ENCODE assay signal across 25 cellular contexts in genomic region chr9:134909511-134910105, GRCh38. TPM values are rescaled to one million over a fixed set of nuclear protein-coding genes. Genes with fewer than 3 reads are reported as not detected.
"Had no signal": no experiment of that assay in that cellular context is flagged by ENCODE, and none has a peak within 500 bp of the region (broad histone marks: within the 10 kb centered on the region; RNA-seq: fewer than 3 reads in every experiment).

No MANE protein-coding gene starts in this region.

- H3K36me3 ChIP-seq: left ventricle myocardium inferior, thoracic aorta had no signal

- H3K27ac ChIP-seq: foreskin keratinocyte, left ventricle myocardium inferior, thoracic aorta had no signal

- H3K36me3 Mint-ChIP-seq: activated CD4-positive, alpha-beta memory T cell treated with anti-CD3 and anti-CD28 coated beads for 36 hours; activated naive CD4-positive, alpha-beta T cell treated with anti-CD3 and anti-CD28 coated beads, Interleukin-2, amount 50 U/mL, for 72 hours; brain had no signal

- H3K9me3 ChIP-seq: left ventricle myocardium inferior, thoracic aorta had no signal

- ATAC-seq: activated naive CD4-positive, alpha-beta T cell treated with anti-CD3 and anti-CD28 coated beads, Interleukin-2, amount 50 U/mL, for 72 hours; foreskin keratinocyte; sciatic nerve had no signal

- DNase-seq: activated CD4-positive, alpha-beta memory T cell treated with anti-CD3 and anti-CD28 coated beads for 36 hours; activated CD4-positive, alpha-beta T cell treated with anti-CD3 and anti-CD28 coated beads for 4 hours; activated CD4-positive, CD25-positive, alpha-beta regulatory T cell; activated T-cell treated with anti-CD3 and anti-CD28 coated beads for 4 hours; caudate nucleus; effector memory CD4-positive, alpha-beta T cell; foreskin keratinocyte; left ventricle myocardium inferior; nephron progenitor cell; occipital lobe; small intestine; stimulated activated naive CD4-positive, alpha-beta T cell; T1000 had no signal

- H3K27me3 ChIP-seq: foreskin keratinocyte had no signal

- H3K4me1 ChIP-seq: foreskin keratinocyte, left ventricle myocardium inferior had no signal

- H3K9me3 Mint-ChIP-seq: activated CD4-positive, alpha-beta memory T cell treated with anti-CD3 and anti-CD28 coated beads for 36 hours; activated naive CD4-positive, alpha-beta T cell treated with anti-CD3 and anti-CD28 coated beads, Interleukin-2, amount 50 U/mL, for 72 hours; activated T-helper 1 cell treated with anti-CD3 and anti-CD28 coated beads, Interleukin-12 subunit alpha, Interleukin-12 subunit beta, Interleukin-2, Interleukin-4 antibody, amounts not matched to agents 30 ng/mL and 10 ng/mL and 1 ng/mL, durations not matched to agents 14 hours and 24 hours and 36 hours; nephron progenitor cell; T-helper 1 cell treated with Interleukin-12 subunit alpha and Interleukin-12 subunit beta and Interleukin-4 antibody, amounts not matched to agents 30 μg/mL and 1 μg/mL, for 36 hours had no signal

- H3K27ac Mint-ChIP-seq: activated CD4-positive, alpha-beta memory T cell treated with anti-CD3 and anti-CD28 coated beads for 36 hours; activated naive CD4-positive, alpha-beta T cell treated with anti-CD3 and anti-CD28 coated beads, Interleukin-2, amount 50 U/mL, for 72 hours; activated T-helper 1 cell treated with anti-CD3 and anti-CD28 coated beads, Interleukin-12 subunit alpha, Interleukin-12 subunit beta, Interleukin-2, Interleukin-4 antibody, amounts not matched to agents 30 ng/mL and 10 ng/mL and 1 ng/mL, durations not matched to agents 14 hours and 24 hours and 36 hours; nephron progenitor cell; T-helper 1 cell treated with Interleukin-12 subunit alpha and Interleukin-12 subunit beta and Interleukin-4 antibody, amounts not matched to agents 30 μg/mL and 1 μg/mL, for 36 hours had no signal

- H3K4me3 Mint-ChIP-seq: activated CD4-positive, alpha-beta memory T cell treated with anti-CD3 and anti-CD28 coated beads for 36 hours; activated T-helper 1 cell treated with anti-CD3 and anti-CD28 coated beads, Interleukin-12 subunit alpha, Interleukin-12 subunit beta, Interleukin-2, Interleukin-4 antibody, amounts not matched to agents 30 ng/mL and 10 ng/mL and 1 ng/mL, durations not matched to agents 14 hours and 24 hours and 36 hours; brain; nephron progenitor cell; T-helper 1 cell treated with Interleukin-12 subunit alpha and Interleukin-12 subunit beta and Interleukin-4 antibody, amounts not matched to agents 30 μg/mL and 1 μg/mL, for 36 hours had no signal

- H3K4me3 ChIP-seq: left ventricle myocardium inferior, thoracic aorta had no signal

RNA-seq across cellular contexts. Expression of gene FCN1, which starts 8.1 kb away (rescaled TPM):
- total RNA-seq: activated CD4-positive, alpha-beta memory T cell treated with anti-CD3 and anti-CD28 coated beads for 36 hours; activated naive CD4-positive, alpha-beta T cell treated with anti-CD3 and anti-CD28 coated beads, Interleukin-2, amount 50 U/mL, for 72 hours; activated T-helper 1 cell treated with anti-CD3 and anti-CD28 coated beads, Interleukin-12 subunit alpha, Interleukin-12 subunit beta, Interleukin-2, Interleukin-4 antibody, amounts not matched to agents 30 ng/mL and 10 ng/mL and 1 ng/mL, durations not matched to agents 14 hours and 24 hours and 36 hours; dermis microvascular lymphatic vessel endothelial cell; foreskin keratinocyte; glomerular endothelial cell; kidney epithelial cell; renal cortical epithelial cell had no signal

RNA-seq across cellular contexts. Expression of gene FCN2, which starts 29.0 kb away (rescaled TPM):
- total RNA-seq: activated CD4-positive, alpha-beta memory T cell treated with anti-CD3 and anti-CD28 coated beads for 36 hours; activated naive CD4-positive, alpha-beta T cell treated with anti-CD3 and anti-CD28 coated beads, Interleukin-2, amount 50 U/mL, for 72 hours; activated T-helper 1 cell treated with anti-CD3 and anti-CD28 coated beads, Interleukin-12 subunit alpha, Interleukin-12 subunit beta, Interleukin-2, Interleukin-4 antibody, amounts not matched to agents 30 ng/mL and 10 ng/mL and 1 ng/mL, durations not matched to agents 14 hours and 24 hours and 36 hours; dermis microvascular lymphatic vessel endothelial cell; foreskin keratinocyte; glomerular endothelial cell; kidney epithelial cell; left ventricle myocardium inferior; occipital lobe; posterior vena cava; renal cortical epithelial cell; sciatic nerve; thoracic aorta; urinary bladder had no signal
